Comparison of ENCODE assay signal across 1 cellular context in the genomic region with DNA sequence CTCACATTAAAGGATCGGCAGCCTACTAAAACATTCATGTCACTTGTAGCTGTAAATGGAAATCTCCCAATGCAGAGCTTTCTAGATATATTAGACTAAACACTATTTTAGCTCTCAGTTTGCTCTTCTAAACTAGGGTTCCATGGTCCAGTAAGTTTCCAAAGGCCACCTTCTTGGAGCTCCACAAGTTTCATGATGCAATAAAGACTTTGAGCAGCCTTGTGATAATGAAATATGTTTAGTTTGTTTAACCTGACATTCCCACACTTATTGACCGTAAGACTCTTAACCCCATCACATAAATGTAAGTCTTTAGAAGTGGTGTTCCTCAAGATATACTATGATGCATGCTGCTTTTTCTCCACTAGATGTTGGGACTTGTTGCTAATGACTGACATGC.
TF ChIP-seq lines count a peak whose summit lies in the region.

No MANE protein-coding gene starts in this region.

TF ChIP-seq in HepG2, 621 proteins besides CTCF, POLR2A, EP300 and RAD21 (continued from another document and continues in another):
- TF ChIP-seq, protein P1, sequence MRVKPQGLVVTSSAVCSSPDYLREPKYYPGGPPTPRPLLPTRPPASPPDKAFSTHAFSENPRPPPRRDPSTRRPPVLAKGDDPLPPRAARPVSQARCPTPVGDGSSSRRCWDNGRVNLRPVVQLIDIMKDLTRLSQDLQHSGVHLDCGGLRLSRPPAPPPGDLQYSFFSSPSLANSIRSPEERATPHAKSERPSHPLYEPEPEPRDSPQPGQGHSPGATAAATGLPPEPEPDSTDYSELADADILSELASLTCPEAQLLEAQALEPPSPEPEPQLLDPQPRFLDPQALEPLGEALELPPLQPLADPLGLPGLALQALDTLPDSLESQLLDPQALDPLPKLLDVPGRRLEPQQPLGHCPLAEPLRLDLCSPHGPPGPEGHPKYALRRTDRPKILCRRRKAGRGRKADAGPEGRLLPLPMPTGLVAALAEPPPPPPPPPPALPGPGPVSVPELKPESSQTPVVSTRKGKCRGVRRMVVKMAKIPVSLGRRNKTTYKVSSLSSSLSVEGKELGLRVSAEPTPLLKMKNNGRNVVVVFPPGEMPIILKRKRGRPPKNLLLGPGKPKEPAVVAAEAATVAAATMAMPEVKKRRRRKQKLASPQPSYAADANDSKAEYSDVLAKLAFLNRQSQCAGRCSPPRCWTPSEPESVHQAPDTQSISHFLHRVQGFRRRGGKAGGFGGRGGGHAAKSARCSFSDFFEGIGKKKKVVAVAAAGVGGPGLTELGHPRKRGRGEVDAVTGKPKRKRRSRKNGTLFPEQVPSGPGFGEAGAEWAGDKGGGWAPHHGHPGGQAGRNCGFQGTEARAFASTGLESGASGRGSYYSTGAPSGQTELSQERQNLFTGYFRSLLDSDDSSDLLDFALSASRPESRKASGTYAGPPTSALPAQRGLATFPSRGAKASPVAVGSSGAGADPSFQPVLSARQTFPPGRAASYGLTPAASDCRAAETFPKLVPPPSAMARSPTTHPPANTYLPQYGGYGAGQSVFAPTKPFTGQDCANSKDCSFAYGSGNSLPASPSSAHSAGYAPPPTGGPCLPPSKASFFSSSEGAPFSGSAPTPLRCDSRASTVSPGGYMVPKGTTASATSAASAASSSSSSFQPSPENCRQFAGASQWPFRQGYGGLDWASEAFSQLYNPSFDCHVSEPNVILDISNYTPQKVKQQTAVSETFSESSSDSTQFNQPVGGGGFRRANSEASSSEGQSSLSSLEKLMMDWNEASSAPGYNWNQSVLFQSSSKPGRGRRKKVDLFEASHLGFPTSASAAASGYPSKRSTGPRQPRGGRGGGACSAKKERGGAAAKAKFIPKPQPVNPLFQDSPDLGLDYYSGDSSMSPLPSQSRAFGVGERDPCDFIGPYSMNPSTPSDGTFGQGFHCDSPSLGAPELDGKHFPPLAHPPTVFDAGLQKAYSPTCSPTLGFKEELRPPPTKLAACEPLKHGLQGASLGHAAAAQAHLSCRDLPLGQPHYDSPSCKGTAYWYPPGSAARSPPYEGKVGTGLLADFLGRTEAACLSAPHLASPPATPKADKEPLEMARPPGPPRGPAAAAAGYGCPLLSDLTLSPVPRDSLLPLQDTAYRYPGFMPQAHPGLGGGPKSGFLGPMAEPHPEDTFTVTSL (CRISPR knock-in tag; IDR thresholded peaks at IDR 0.05; ENCODE audit: borderline replicate concordance): 0 out of 2 replicates have a peak, but pooled peaks have one; percentile 38
- TF ChIP-seq ZNF326 (CRISPR knock-in tag; IDR thresholded peaks at IDR 0.05; ENCODE audit: borderline replicate concordance): no peak
- peak; percentile 22; the same call in 1 of the 2 replicates for TF ChIP-seq NCOR1 (IDR thresholded peaks at IDR 0.05; ENCODE audit: borderline replicate concordance, low read length)
- TF ChIP-seq BCL6 (CRISPR knock-in tag; IDR thresholded peaks at IDR 0.05): 0 out of 2 replicates have a peak, but pooled peaks have one; percentile 34
- no peak for TF ChIP-seq SAP130 (CRISPR knock-in tag; IDR thresholded peaks at IDR 0.05; ENCODE audit: low read depth)
- TF ChIP-seq, protein P2, sequence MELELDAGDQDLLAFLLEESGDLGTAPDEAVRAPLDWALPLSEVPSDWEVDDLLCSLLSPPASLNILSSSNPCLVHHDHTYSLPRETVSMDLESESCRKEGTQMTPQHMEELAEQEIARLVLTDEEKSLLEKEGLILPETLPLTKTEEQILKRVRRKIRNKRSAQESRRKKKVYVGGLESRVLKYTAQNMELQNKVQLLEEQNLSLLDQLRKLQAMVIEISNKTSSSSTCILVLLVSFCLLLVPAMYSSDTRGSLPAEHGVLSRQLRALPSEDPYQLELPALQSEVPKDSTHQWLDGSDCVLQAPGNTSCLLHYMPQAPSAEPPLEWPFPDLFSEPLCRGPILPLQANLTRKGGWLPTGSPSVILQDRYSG (CRISPR knock-in tag; IDR thresholded peaks at IDR 0.05): no peak
- TF ChIP-seq GATA4 (IDR thresholded peaks at IDR 0.05; ENCODE audit: borderline replicate concordance, low read depth): no peak
- TF ChIP-seq EHMT2 (IDR thresholded peaks at IDR 0.05; ENCODE audit: borderline replicate concordance, low read depth, low read length): no peak
- TF ChIP-seq, protein P3, sequence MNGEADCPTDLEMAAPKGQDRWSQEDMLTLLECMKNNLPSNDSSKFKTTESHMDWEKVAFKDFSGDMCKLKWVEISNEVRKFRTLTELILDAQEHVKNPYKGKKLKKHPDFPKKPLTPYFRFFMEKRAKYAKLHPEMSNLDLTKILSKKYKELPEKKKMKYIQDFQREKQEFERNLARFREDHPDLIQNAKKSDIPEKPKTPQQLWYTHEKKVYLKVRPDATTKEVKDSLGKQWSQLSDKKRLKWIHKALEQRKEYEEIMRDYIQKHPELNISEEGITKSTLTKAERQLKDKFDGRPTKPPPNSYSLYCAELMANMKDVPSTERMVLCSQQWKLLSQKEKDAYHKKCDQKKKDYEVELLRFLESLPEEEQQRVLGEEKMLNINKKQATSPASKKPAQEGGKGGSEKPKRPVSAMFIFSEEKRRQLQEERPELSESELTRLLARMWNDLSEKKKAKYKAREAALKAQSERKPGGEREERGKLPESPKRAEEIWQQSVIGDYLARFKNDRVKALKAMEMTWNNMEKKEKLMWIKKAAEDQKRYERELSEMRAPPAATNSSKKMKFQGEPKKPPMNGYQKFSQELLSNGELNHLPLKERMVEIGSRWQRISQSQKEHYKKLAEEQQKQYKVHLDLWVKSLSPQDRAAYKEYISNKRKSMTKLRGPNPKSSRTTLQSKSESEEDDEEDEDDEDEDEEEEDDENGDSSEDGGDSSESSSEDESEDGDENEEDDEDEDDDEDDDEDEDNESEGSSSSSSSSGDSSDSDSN (CRISPR knock-in tag; IDR thresholded peaks at IDR 0.05): no peak
- TF ChIP-seq ATF7 (IDR thresholded peaks at IDR 0.05): no peak
- TF ChIP-seq ATF7 (CRISPR knock-in tag; IDR thresholded peaks at IDR 0.05): no peak
- TF ChIP-seq, protein P4, sequence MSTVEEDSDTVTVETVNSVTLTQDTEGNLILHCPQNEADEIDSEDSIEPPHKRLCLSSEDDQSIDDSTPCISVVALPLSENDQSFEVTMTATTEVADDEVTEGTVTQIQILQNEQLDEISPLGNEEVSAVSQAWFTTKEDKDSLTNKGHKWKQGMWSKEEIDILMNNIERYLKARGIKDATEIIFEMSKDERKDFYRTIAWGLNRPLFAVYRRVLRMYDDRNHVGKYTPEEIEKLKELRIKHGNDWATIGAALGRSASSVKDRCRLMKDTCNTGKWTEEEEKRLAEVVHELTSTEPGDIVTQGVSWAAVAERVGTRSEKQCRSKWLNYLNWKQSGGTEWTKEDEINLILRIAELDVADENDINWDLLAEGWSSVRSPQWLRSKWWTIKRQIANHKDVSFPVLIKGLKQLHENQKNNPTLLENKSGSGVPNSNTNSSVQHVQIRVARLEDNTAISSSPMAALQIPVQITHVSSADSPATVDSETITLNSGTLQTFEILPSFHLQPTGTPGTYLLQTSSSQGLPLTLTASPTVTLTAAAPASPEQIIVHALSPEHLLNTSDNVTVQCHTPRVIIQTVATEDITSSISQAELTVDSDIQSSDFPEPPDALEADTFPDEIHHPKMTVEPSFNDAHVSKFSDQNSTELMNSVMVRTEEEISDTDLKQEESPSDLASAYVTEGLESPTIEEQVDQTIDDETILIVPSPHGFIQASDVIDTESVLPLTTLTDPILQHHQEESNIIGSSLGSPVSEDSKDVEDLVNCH (CRISPR knock-in tag; IDR thresholded peaks at IDR 0.05): no peak
- peak; percentile 55; the same call in 1 of the 2 replicates for TF ChIP-seq ZMYM4 (CRISPR knock-in tag; IDR thresholded peaks at IDR 0.05)
- TF ChIP-seq ZNF766 (CRISPR knock-in tag; IDR thresholded peaks at IDR 0.05; ENCODE audit: borderline replicate concordance): no peak
- TF ChIP-seq ZNF678 (CRISPR knock-in tag; IDR thresholded peaks at IDR 0.05): no peak
- TF ChIP-seq, protein P5, sequence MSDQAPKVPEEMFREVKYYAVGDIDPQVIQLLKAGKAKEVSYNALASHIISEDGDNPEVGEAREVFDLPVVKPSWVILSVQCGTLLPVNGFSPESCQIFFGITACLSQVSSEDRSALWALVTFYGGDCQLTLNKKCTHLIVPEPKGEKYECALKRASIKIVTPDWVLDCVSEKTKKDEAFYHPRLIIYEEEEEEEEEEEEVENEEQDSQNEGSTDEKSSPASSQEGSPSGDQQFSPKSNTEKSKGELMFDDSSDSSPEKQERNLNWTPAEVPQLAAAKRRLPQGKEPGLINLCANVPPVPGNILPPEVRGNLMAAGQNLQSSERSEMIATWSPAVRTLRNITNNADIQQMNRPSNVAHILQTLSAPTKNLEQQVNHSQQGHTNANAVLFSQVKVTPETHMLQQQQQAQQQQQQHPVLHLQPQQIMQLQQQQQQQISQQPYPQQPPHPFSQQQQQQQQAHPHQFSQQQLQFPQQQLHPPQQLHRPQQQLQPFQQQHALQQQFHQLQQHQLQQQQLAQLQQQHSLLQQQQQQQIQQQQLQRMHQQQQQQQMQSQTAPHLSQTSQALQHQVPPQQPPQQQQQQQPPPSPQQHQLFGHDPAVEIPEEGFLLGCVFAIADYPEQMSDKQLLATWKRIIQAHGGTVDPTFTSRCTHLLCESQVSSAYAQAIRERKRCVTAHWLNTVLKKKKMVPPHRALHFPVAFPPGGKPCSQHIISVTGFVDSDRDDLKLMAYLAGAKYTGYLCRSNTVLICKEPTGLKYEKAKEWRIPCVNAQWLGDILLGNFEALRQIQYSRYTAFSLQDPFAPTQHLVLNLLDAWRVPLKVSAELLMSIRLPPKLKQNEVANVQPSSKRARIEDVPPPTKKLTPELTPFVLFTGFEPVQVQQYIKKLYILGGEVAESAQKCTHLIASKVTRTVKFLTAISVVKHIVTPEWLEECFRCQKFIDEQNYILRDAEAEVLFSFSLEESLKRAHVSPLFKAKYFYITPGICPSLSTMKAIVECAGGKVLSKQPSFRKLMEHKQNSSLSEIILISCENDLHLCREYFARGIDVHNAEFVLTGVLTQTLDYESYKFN (CRISPR knock-in tag; conservative IDR thresholded peaks at IDR 0.05): 0 out of 2 replicates have a peak, but pooled peaks have one; percentile 19
- TF ChIP-seq FOXP1 (IDR thresholded peaks at IDR 0.05): no peak
- 0 out of 2 replicates have a peak, but pooled peaks have one; percentile 46 for TF ChIP-seq FOXP1 (CRISPR knock-in tag; IDR thresholded peaks at IDR 0.05)
- 0 out of 2 replicates have a peak, but pooled peaks have one; percentile 20 for TF ChIP-seq MIXL1 (CRISPR knock-in tag; IDR thresholded peaks at IDR 0.05)
- TF ChIP-seq NFATC3 (CRISPR knock-in tag; IDR thresholded peaks at IDR 0.05): no peak
- no peak for TF ChIP-seq SMARCE1 (IDR thresholded peaks at IDR 0.05; ENCODE audit: borderline replicate concordance)
- 0 out of 2 replicates have a peak, but pooled peaks have one; percentile 49 for TF ChIP-seq ZMYM2 (CRISPR knock-in tag; IDR thresholded peaks at IDR 0.05)
- no peak for TF ChIP-seq MTF1 (CRISPR knock-in tag; IDR thresholded peaks at IDR 0.05)
- TF ChIP-seq, protein P6, sequence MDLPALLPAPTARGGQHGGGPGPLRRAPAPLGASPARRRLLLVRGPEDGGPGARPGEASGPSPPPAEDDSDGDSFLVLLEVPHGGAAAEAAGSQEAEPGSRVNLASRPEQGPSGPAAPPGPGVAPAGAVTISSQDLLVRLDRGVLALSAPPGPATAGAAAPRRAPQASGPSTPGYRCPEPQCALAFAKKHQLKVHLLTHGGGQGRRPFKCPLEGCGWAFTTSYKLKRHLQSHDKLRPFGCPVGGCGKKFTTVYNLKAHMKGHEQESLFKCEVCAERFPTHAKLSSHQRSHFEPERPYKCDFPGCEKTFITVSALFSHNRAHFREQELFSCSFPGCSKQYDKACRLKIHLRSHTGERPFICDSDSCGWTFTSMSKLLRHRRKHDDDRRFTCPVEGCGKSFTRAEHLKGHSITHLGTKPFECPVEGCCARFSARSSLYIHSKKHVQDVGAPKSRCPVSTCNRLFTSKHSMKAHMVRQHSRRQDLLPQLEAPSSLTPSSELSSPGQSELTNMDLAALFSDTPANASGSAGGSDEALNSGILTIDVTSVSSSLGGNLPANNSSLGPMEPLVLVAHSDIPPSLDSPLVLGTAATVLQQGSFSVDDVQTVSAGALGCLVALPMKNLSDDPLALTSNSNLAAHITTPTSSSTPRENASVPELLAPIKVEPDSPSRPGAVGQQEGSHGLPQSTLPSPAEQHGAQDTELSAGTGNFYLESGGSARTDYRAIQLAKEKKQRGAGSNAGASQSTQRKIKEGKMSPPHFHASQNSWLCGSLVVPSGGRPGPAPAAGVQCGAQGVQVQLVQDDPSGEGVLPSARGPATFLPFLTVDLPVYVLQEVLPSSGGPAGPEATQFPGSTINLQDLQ (CRISPR knock-in tag; IDR thresholded peaks at IDR 0.05): no peak
- peak; percentile 42; the same call in 1 of the 2 replicates for TF ChIP-seq ZNF652 (CRISPR knock-in tag; IDR thresholded peaks at IDR 0.05; ENCODE audit: borderline replicate concordance, low read depth)
- TF ChIP-seq ZFYVE20 (CRISPR knock-in tag; IDR thresholded peaks at IDR 0.05; ENCODE audit: borderline replicate concordance, low read depth): no peak
- peak; percentile 82 for TF ChIP-seq GATAD2A (CRISPR knock-in tag; IDR thresholded peaks at IDR 0.05)
- TF ChIP-seq, protein P7, sequence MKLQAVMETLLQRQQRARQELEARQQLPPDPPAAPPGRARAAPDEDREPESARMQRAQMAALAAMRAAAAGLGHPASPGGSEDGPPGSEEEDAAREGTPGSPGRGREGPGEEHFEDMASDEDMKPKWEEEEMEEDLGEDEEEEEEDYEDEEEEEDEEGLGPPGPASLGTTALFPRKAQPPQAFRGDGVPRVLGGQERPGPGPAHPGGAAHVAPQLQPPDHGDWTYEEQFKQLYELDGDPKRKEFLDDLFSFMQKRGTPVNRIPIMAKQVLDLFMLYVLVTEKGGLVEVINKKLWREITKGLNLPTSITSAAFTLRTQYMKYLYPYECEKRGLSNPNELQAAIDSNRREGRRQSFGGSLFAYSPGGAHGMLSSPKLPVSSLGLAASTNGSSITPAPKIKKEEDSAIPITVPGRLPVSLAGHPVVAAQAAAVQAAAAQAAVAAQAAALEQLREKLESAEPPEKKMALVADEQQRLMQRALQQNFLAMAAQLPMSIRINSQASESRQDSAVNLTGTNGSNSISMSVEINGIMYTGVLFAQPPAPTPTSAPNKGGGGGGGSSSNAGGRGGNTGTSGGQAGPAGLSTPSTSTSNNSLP (IDR thresholded peaks at IDR 0.05; ENCODE audit: low read depth, low read length): no peak
- no peak for TF ChIP-seq IKZF1 (IDR thresholded peaks at IDR 0.05)
- TF ChIP-seq, protein P8, sequence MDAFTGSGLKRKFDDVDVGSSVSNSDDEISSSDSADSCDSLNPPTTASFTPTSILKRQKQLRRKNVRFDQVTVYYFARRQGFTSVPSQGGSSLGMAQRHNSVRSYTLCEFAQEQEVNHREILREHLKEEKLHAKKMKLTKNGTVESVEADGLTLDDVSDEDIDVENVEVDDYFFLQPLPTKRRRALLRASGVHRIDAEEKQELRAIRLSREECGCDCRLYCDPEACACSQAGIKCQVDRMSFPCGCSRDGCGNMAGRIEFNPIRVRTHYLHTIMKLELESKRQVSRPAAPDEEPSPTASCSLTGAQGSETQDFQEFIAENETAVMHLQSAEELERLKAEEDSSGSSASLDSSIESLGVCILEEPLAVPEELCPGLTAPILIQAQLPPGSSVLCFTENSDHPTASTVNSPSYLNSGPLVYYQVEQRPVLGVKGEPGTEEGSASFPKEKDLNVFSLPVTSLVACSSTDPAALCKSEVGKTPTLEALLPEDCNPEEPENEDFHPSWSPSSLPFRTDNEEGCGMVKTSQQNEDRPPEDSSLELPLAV (CRISPR knock-in tag; conservative IDR thresholded peaks at IDR 0.05; ENCODE audit: low read depth): no peak
- TF ChIP-seq HMG20A (CRISPR knock-in tag; IDR thresholded peaks at IDR 0.05; ENCODE audit: borderline replicate concordance): peak; percentile 71; the same call in 1 of the 2 replicates
